ENCODE assay signal across 32 cellular contexts in genomic region chr16:31498493-31498892, GRCh38. TPM values are rescaled to one million over a fixed set of nuclear protein-coding genes. Genes with fewer than 3 reads are reported as not detected.
"Had no signal": no experiment of that assay in that cellular context is flagged by ENCODE, and none has a peak within 500 bp of the region (broad histone marks: within the 10 kb centered on the region; RNA-seq: fewer than 3 reads in every experiment).

No MANE protein-coding gene starts in this region.

- H3K9me3 Mint-ChIP-seq: mesothelial cell of epicardium had no signal

- H3K27ac ChIP-seq: coronary artery, dorsolateral prefrontal cortex, epithelial cell of prostate, esophagus squamous epithelium, gastrocnemius medialis, heart right ventricle, left lung, lower lobe of right lung had no signal

- DNase-seq: dermis blood vessel endothelial cell; dorsolateral prefrontal cortex; effector CD4-positive, alpha-beta T cell; effector memory CD4-positive, alpha-beta T cell; erythroblast; esophagus squamous epithelium; foreskin fibroblast; foreskin melanocyte; gastrocnemius medialis; glutamatergic neuron; head of caudate nucleus; heart right ventricle; hippocampal formation; left cardiac atrium; left lung; left ventricle myocardium superior; lower lobe of right lung; mesenchymal stem cell; mucosa of descending colon had no signal

- H3K4me3 Mint-ChIP-seq: mesothelial cell of epicardium had no signal

- H3K4me1 ChIP-seq: esophagus squamous epithelium, gastrocnemius medialis had no signal

- H3K4me3 ChIP-seq: coronary artery, dorsolateral prefrontal cortex, esophagus squamous epithelium, gastrocnemius medialis, heart right ventricle, left lung, lower lobe of right lung, mucosa of descending colon had no signal

- H3K4me1 Mint-ChIP-seq: mesothelial cell of epicardium had no signal

- ATAC-seq: esophagus mucosa, gastrocnemius medialis, heart right ventricle, left cardiac atrium, left lung, left ventricle myocardium superior, lower lobe of right lung, mucosa of descending colon had no signal

- H3K27ac Mint-ChIP-seq: mesothelial cell of epicardium had no signal

- H3K27me3 ChIP-seq: dorsolateral prefrontal cortex, esophagus squamous epithelium, gastrocnemius medialis, heart right ventricle, left lung had no signal

- H3K9me3 ChIP-seq: esophagus squamous epithelium, gastrocnemius medialis, heart right ventricle, left lung, lower lobe of right lung, mucosa of descending colon had no signal

- FAIRE-seq: colon, islet of Langerhans, keratinocyte had no signal

RNA-seq across cellular contexts. Expression of gene SLC5A2, which starts 15.6 kb away (rescaled TPM):
- total RNA-seq: dermis blood vessel endothelial cell, esophagus squamous epithelium, gastrocnemius medialis, glomerular endothelial cell, heart right ventricle, left cardiac atrium, left ventricle myocardium superior, lung microvascular endothelial cell, mesenteric fat pad, myocyte had no signal
- polyA plus RNA-seq: keratinocyte had no signal

RNA-seq across cellular contexts. Expression of gene AHSP, which starts 29.2 kb away (rescaled TPM):
- total RNA-seq: dermis blood vessel endothelial cell, esophagus mucosa, esophagus squamous epithelium, gastrocnemius medialis, glomerular endothelial cell, heart right ventricle, kidney epithelial cell, left cardiac atrium, left lung, left ventricle myocardium superior, lower leg skin, lower lobe of right lung, lung microvascular endothelial cell, mesenteric fat pad, mesothelial cell of epicardium, mucosa of descending colon, myocyte had no signal
- polyA plus RNA-seq: heart right ventricle, keratinocyte had no signal
